In the genomic region with DNA sequence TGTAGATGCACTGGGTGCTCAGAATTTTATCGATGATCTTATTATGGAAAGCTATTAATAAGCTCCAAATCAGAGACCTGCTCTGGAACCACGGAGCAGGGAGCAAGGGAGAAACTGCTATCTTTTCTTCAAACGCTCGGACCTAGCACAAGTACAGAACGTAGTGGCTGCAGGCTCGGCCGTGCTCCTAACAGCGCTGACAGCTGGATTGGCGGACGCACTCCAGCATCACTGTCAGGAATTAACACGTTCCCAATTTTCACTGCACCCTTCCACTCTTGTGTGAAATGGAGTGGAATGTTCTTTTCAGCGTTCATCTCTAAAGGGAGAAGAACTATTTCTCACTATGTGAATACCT, we compare ENCODE assay signal across 8 cellular contexts.
DNase-seq lines count a peak whose midpoint lies in the region; ATAC-seq, FAIRE-seq and TF ChIP-seq lines count a peak whose summit lies in the region.

No MANE protein-coding gene starts in this region.

- peaks cover 30% of the 10 kb centered on the region for H3K4me1 Mint-ChIP-seq in stimulated activated naive CD8-positive, alpha-beta T cell treated with anti-CD3 and anti-CD28 coated beads, Interleukin-15, amount 100 ng/mL, for 72 hours

- dilution Hi-C loops in keratinocyte (cut with MboI; ENCODE audit: extremely low pct_ligation_motif_present, low sequenced_read_pairs), result no loop called here

- no peaks in the 10 kb centered on the region for H3K79me2 ChIP-seq in keratinocyte (ENCODE audit: control insufficient read depth, insufficient read depth, low read length)

- in situ Hi-C loops in astrocyte of the spinal cord (cut with HindIII; ENCODE audit: low sequenced_read_pairs), result no loop called here

- TF ChIP-seq CTCF in BJ (IDR thresholded peaks at IDR 0.05; ENCODE audit: insufficient read depth, low read depth, low read length) (no peak), astrocyte of the spinal cord (IDR thresholded peaks at IDR 0.05; ENCODE audit: low read depth, low read length) (no peak), keratinocyte (optimal IDR thresholded peaks at IDR 0.05 in 1 of 3, IDR thresholded peaks at IDR 0.05 in 1 of 3, conservative IDR thresholded peaks at IDR 0.05 in 1 of 3; ENCODE audit: extremely low read depth in 1 of 3, insufficient read depth in 2 of 3, low read length in 3 of 3) (peak in 2 of 3 experiments; percentile 2 to 60)

- peak; percentile 3 for ATAC-seq in HG03066 (IDR thresholded peaks at IDR 0.05; ENCODE audit: low read depth, unreplicated experiment)
- ATAC-seq in stimulated activated naive CD8-positive, alpha-beta T cell treated with anti-CD3 and anti-CD28 coated beads, Interleukin-15, amount 100 ng/mL, for 72 hours, result no peak

- H4K20me1 ChIP-seq in keratinocyte (ENCODE audit: control insufficient read depth, extremely low read depth, insufficient read depth, low read length), result no peaks in the 10 kb centered on the region

- no peak overlapping the region for H3K27ac ChIP-seq in keratinocyte (ENCODE audit: control insufficient read depth, insufficient read depth, low read length)

- no peaks in the 10 kb centered on the region for H3K36me3 ChIP-seq in BJ (ENCODE audit: control insufficient read depth, insufficient read depth, low read length)
- no peaks in the 10 kb centered on the region for H3K36me3 ChIP-seq in keratinocyte (ENCODE audit: control insufficient read depth in 2 of 2, extremely low read depth in 1 of 2, insufficient read depth in 2 of 2, low read length in 2 of 2)

- peak overlapping the region in 1 of 2 donors; percentile 13 for H3K27ac Mint-ChIP-seq in stimulated activated naive CD8-positive, alpha-beta T cell treated with anti-CD3 and anti-CD28 coated beads, Interleukin-15, amount 100 ng/mL, for 72 hours

- peak overlapping the region; percentile 83 for H3K4me3 Mint-ChIP-seq in stimulated activated naive CD8-positive, alpha-beta T cell treated with anti-CD3 and anti-CD28 coated beads, Interleukin-15, amount 100 ng/mL, for 72 hours

- DNase-seq in BJ (ENCODE audit: low read depth) (no peak), astrocyte of the spinal cord (ENCODE audit: low read depth, low spot score) (peak; percentile 20), keratinocyte (ENCODE audit: low read depth, low spot score) (no peak), NCI-H2196 (lab: John Stamatoyannopoulos, UW; ENCODE audit: unreplicated experiment) (no peak), NCI-H146 (lab: John Stamatoyannopoulos, UW) (no peak)
- DNase-seq in stimulated activated naive CD8-positive, alpha-beta T cell treated with anti-CD3 and anti-CD28 coated beads, Interleukin-15, amount 100 ng/mL, for 72 hours, result no peak
- DNase-seq in NK-92 treated with Interleukin-12 subunit alpha and Interleukin-12 subunit beta, amount 100 ng/mL, for 24 hours (lab: John Stamatoyannopoulos, UW), result no peak

- peak overlapping the region; percentile 86 for H3K4me2 ChIP-seq in keratinocyte (ENCODE audit: control insufficient read depth, extremely low read depth, insufficient read depth, low read depth, low read length)

- no peak overlapping the region for H3K9ac ChIP-seq in keratinocyte (ENCODE audit: control insufficient read depth, extremely low read depth, insufficient read depth, low read length)

- H3K27me3 ChIP-seq in BJ (ENCODE audit: control insufficient read depth, insufficient read depth, low read length) (no peaks in the 10 kb centered on the region), keratinocyte (ENCODE audit: control insufficient read depth, extremely low read depth, insufficient read depth, low read length) (no peaks in the 10 kb centered on the region)

- peaks cover 4% of the 10 kb centered on the region for H3K4me1 ChIP-seq in keratinocyte (ENCODE audit: control insufficient read depth, extremely low read depth, insufficient read depth, low read length)

- H3K9me3 Mint-ChIP-seq in stimulated activated naive CD8-positive, alpha-beta T cell treated with anti-CD3 and anti-CD28 coated beads, Interleukin-15, amount 100 ng/mL, for 72 hours, result no peaks in the 10 kb centered on the region

- peak; percentile 48 for FAIRE-seq in keratinocyte (lab: Jason Lieb, UNC)

- CTCF ChIA-PET in BJ (lab: Yijun Ruan, JAX), result interaction anchor here (1.0 to 1.2 kb wide), 2 partner anchors 28 to 50 kb away, joined by 3 to 4 read pairs; no protein-coding TSS in a partner anchor

- H3K9me3 ChIP-seq in keratinocyte (ENCODE audit: control insufficient read depth, low read depth, low read length), result no peaks in the 10 kb centered on the region

- peaks cover 18% of the 10 kb centered on the region for H3K27me3 Mint-ChIP-seq in stimulated activated naive CD8-positive, alpha-beta T cell treated with anti-CD3 and anti-CD28 coated beads, Interleukin-15, amount 100 ng/mL, for 72 hours

- POLR2A ChIA-PET in BJ (lab: Charles Lee), result no interaction called here

- H3K9me1 ChIP-seq in keratinocyte (ENCODE audit: control insufficient read depth, extremely low read depth, insufficient read depth, low read length), result no peaks in the 10 kb centered on the region

- H2AFZ ChIP-seq in keratinocyte (ENCODE audit: control insufficient read depth, low read length), result peak overlapping the region; percentile 99

- H3K4me3 ChIP-seq in BJ (ENCODE audit: low read depth, low read length), result peak overlapping the region; percentile 53
- H3K4me3 ChIP-seq in astrocyte of the spinal cord (ENCODE audit: low read depth, low read length), result peak overlapping the region; percentile 68
- H3K4me3 ChIP-seq in keratinocyte (ENCODE audit: control insufficient read depth in 2 of 3, extremely low read depth in 1 of 3, insufficient read depth in 2 of 3, low read depth in 1 of 3, low read length in 3 of 3), result peak overlapping the region; percentile 41 to 96 (median 87)

Comparison
In these comparisons a context has a peak if more than half of its experiments do, and no peak if none do; other contexts are left out.
1. CTCF ChIP-seq: peak in keratinocyte (2 of 3); none in BJ (single experiment) and astrocyte of the spinal cord (single experiment).
2. Peak in every context shown above with its lines, with median percentiles within 50 percentile points of each other: H3K4me3 ChIP-seq.